In genomic region chr7:118153551-118154177, GRCh38 we compare ENCODE assay signal across 8 cellular contexts. TPM values are rescaled to one million over a fixed set of nuclear protein-coding genes. Genes with fewer than 3 reads are reported as not detected.
DNase-seq lines count a peak whose midpoint lies in the region; ATAC-seq, FAIRE-seq and TF ChIP-seq lines count a peak whose summit lies in the region.

No MANE protein-coding gene starts in this region.

- intact Hi-C loops in endothelial cell of umbilical vein (cut with micrococcal nuclease), result loop anchor here (1.0 kb wide), 1 partner anchor 403 kb away; no protein-coding TSS in a partner anchor

- no peak overlapping the region for H4K8ac ChIP-seq in neuronal stem cell (ENCODE audit: low read depth, low read length)

- H3K27me3 ChIP-seq in endothelial cell of umbilical vein (ENCODE audit: control insufficient read depth in 2 of 2, insufficient read depth in 2 of 2, low read length in 2 of 2) (peaks cover 0 to 6% of the 10 kb centered on the region in 2 experiments), neuronal stem cell (ENCODE audit: control insufficient read depth in 3 of 3, insufficient read depth in 3 of 3, low read depth in 1 of 3, low read length in 3 of 3) (peaks cover 0 to 3% (median 0%) of the 10 kb centered on the region in 3 experiments)

- no peaks in the 10 kb centered on the region for H3K79me1 ChIP-seq in neuronal stem cell (ENCODE audit: low read depth, low read length)

- no peaks in the 10 kb centered on the region for H3K4me1 ChIP-seq in endothelial cell of umbilical vein (ENCODE audit: control insufficient read depth, extremely low read depth, insufficient read depth, low read length)
- H3K4me1 ChIP-seq in neuronal stem cell (ENCODE audit: control insufficient read depth in 2 of 2, insufficient read depth in 1 of 2, low read depth in 1 of 2, low read length in 2 of 2), result peaks cover 3% of the 10 kb centered on the region in 2 donors

- H3K23ac ChIP-seq in neuronal stem cell (ENCODE audit: low read depth, low read length, poor library complexity), result no peak overlapping the region

- WGBS in neuronal stem cell (ENCODE audit: extremely low coverage in 2 of 2, insufficient read length in 2 of 2, insufficient replicate concordance in 1 of 2), 2 donors, result no CpG with 5 or more reads among the region's 4 CpGs

- TF ChIP-seq CTCF in endothelial cell of umbilical vein (IDR thresholded peaks at IDR 0.05; ENCODE audit: extremely low read depth in 1 of 2, insufficient read depth in 1 of 2, low read depth in 1 of 2, low read length in 2 of 2), result peak in 1 of 2 donors; percentile 40

- no peak overlapping the region for H2BK12ac ChIP-seq in neuronal stem cell (ENCODE audit: low read length)

- no peak overlapping the region for H3K4me3 ChIP-seq in endothelial cell of umbilical vein (replicated peaks in 1 of 3; ENCODE audit: insufficient read depth in 1 of 3, low read depth in 1 of 3, low read length in 3 of 3)
- H3K4me3 ChIP-seq in neuronal stem cell (ENCODE audit: low read length in 2 of 2), result no peak overlapping the region

- no peak overlapping the region for H3K4me2 ChIP-seq in endothelial cell of umbilical vein (ENCODE audit: insufficient read depth, low read length)
- H3K4me2 ChIP-seq in neuronal stem cell (ENCODE audit: insufficient read depth, low read length, poor library complexity, severe bottlenecking), result no peak overlapping the region

- ATAC-seq in HG03442 (IDR thresholded peaks at IDR 0.05; ENCODE audit: unreplicated experiment), result peak; percentile 53
- ATAC-seq in HG02884 (IDR thresholded peaks at IDR 0.05; ENCODE audit: unreplicated experiment), result no peak

- DNase-seq in stimulated activated CD4-positive, alpha-beta T cell treated with anti-CD3 and anti-CD28 coated beads, Interleukin-2, amount 100 ng/mL, for 48 hours, result peak; percentile 6 to 15
- DNase-seq in stimulated activated CD4-positive, alpha-beta T cell treated with anti-CD3 and anti-CD28 coated beads, Interleukin-4, amount 100 ng/mL, for 4 hours, result no peak
- DNase-seq in RPMI8226, result peak; percentile 42
- peak; percentile 57 for DNase-seq in endothelial cell of umbilical vein (ENCODE audit: low read depth, low spot score)
- peak; percentile 8 for DNase-seq in neuronal stem cell (ENCODE audit: low spot score)
- DNase-seq in GM19239 (ENCODE audit: insufficient read length, low spot score), result no peak

- H4K91ac ChIP-seq in neuronal stem cell (ENCODE audit: low read depth, low read length, poor library complexity), result no peak overlapping the region

- TF ChIP-seq POLR2A in endothelial cell of umbilical vein (IDR thresholded peaks at IDR 0.05; ENCODE audit: low read depth, low read length), result no peak

- dilution Hi-C loops in endothelial cell of umbilical vein (cut with MboI; ENCODE audit: extremely low pct_ligation_motif_present, low sequenced_read_pairs), result no loop called here

- no peaks in the 10 kb centered on the region for H3K9me3 ChIP-seq in endothelial cell of umbilical vein (replicated peaks; ENCODE audit: control insufficient read depth, insufficient read depth, low read length)
- H3K9me3 ChIP-seq in neuronal stem cell (replicated peaks in 1 of 2; ENCODE audit: control insufficient read depth in 2 of 2, insufficient read depth in 1 of 2, low read depth in 1 of 2, low read length in 2 of 2), result peaks cover 0 to 9% of the 10 kb centered on the region in 2 donors

- H3K9ac ChIP-seq in endothelial cell of umbilical vein (replicated peaks; ENCODE audit: extremely low read depth, insufficient read depth, low read length) (no peak overlapping the region), neuronal stem cell (ENCODE audit: low read depth, low read length, poor library complexity) (no peak overlapping the region)

- H3K4ac ChIP-seq in neuronal stem cell (ENCODE audit: low read length), result no peak overlapping the region

- CTCF ChIA-PET in endothelial cell of umbilical vein (lab: Charles Lee), result interaction anchor here (0.6 to 3.2 kb wide), 37 partner anchors 8 to 1223 kb away, joined by 3 to 32 read pairs (median 4); no protein-coding TSS in a partner anchor

- H4K20me1 ChIP-seq in endothelial cell of umbilical vein (replicated peaks; ENCODE audit: control insufficient read depth, extremely low read depth, insufficient read depth, low read length), result no peaks in the 10 kb centered on the region

- H3K9me1 ChIP-seq in endothelial cell of umbilical vein (replicated peaks; ENCODE audit: control insufficient read depth, extremely low read depth, insufficient read depth, low read length), result no peaks in the 10 kb centered on the region

- H2BK15ac ChIP-seq in neuronal stem cell (ENCODE audit: low read length), result no peak overlapping the region

- H3K27ac ChIP-seq in endothelial cell of umbilical vein (ENCODE audit: insufficient read depth, low read depth, low read length), result no peak overlapping the region
- H3K27ac ChIP-seq in neuronal stem cell (replicated peaks; ENCODE audit: low read length), result no peak overlapping the region

- POLR2A ChIA-PET in endothelial cell of umbilical vein (lab: Charles Lee), result no interaction called here

- BruUV-seq in endothelial cell of umbilical vein (replicated peaks; lab: Mats Ljungman, UMichigan), result no TSS peak

- H2BK120ac ChIP-seq in neuronal stem cell (ENCODE audit: low read depth, low read length), result no peak overlapping the region

- H2BK5ac ChIP-seq in neuronal stem cell (ENCODE audit: low read length), result no peak overlapping the region

- FAIRE-seq in endothelial cell of umbilical vein (lab: Jason Lieb, UNC) (no peak), GM19239 (lab: Jason Lieb, UNC) (no peak)

- H3K18ac ChIP-seq in neuronal stem cell (ENCODE audit: low read length), result no peak overlapping the region

- H2AK5ac ChIP-seq in neuronal stem cell (ENCODE audit: low read depth, low read length), result no peak overlapping the region

- no peaks in the 10 kb centered on the region for H3K79me2 ChIP-seq in endothelial cell of umbilical vein (ENCODE audit: control insufficient read depth, insufficient read depth, low read length)

- H2AFZ ChIP-seq in endothelial cell of umbilical vein (ENCODE audit: low read depth, low read length) (no peak overlapping the region), neuronal stem cell (ENCODE audit: low read length) (no peak overlapping the region)

- H3K36me3 ChIP-seq in endothelial cell of umbilical vein (ENCODE audit: control insufficient read depth in 2 of 2, extremely low read depth in 1 of 2, insufficient read depth in 2 of 2, low read length in 2 of 2), result no peaks in the 10 kb centered on the region
- no peaks in the 10 kb centered on the region for H3K36me3 ChIP-seq in neuronal stem cell (replicated peaks in 1 of 2; ENCODE audit: control insufficient read depth in 2 of 2, insufficient read depth in 2 of 2, low read length in 2 of 2)

- no peak overlapping the region for H3K14ac ChIP-seq in neuronal stem cell (ENCODE audit: low read length)

TF ChIP-seq in endothelial cell of umbilical vein, 7 proteins besides CTCF, POLR2A, EP300 and RAD21:
- TF ChIP-seq MYC (IDR thresholded peaks at IDR 0.05; ENCODE audit: low read depth, low read length) (no peak), MAX (IDR thresholded peaks at IDR 0.05; ENCODE audit: insufficient read depth, insufficient read length) (no peak), POLR2AphosphoS5 (IDR thresholded peaks at IDR 0.05; ENCODE audit: insufficient read depth, low read depth, low read length) (no peak), JUN (IDR thresholded peaks at IDR 0.05; ENCODE audit: borderline replicate concordance, insufficient read depth, insufficient read length, low read depth) (no peak), GATA2 (IDR thresholded peaks at IDR 0.05; ENCODE audit: insufficient read depth, insufficient read length, low read depth, low read length) (no peak), EZH2 (IDR thresholded peaks at IDR 0.05; ENCODE audit: borderline replicate concordance, low read depth, low read length, severe bottlenecking) (no peak), FOS (IDR thresholded peaks at IDR 0.05; ENCODE audit: borderline replicate concordance, insufficient read depth, low read length) (no peak)

RNA-seq across cellular contexts. Expression of gene LSM8, which starts 30.3 kb away (rescaled TPM):
- total RNA-seq in endothelial cell of umbilical vein, result 34.1 and 39.6 TPM in 2 replicates
- polyA plus RNA-seq in endothelial cell of umbilical vein, result 26.8 and 35.1 TPM in 2 replicates
- polyA plus RNA-seq in endothelial cell of umbilical vein (2011; cell fraction: cytosol; rRNA removed), result 98.6 and 107 TPM in 2 replicates
- 44.3 and 50.5 TPM in 2 replicates for polyA plus RNA-seq in endothelial cell of umbilical vein (2011; cell fraction: nucleus; rRNA removed)
- 35.6 and 46.6 TPM in 2 replicates for polyA plus RNA-seq in endothelial cell of umbilical vein (2012)
- 41.1 and 43.7 TPM in 2 replicates for polyA minus RNA-seq in endothelial cell of umbilical vein
- 17.4 TPM for polyA minus RNA-seq in endothelial cell of umbilical vein (2011; cell fraction: cytosol; rRNA and poly(A)+ RNA removed)
- 18.1 and 25.1 TPM in 2 replicates for polyA minus RNA-seq in endothelial cell of umbilical vein (2011; cell fraction: nucleus; rRNA and poly(A)+ RNA removed)
- 53.9 TPM for polyA plus RNA-seq in neuronal stem cell (2013, experiment 1 of 2)
- 57.6 TPM for polyA plus RNA-seq in neuronal stem cell (2013, experiment 2 of 2)

Comparison
In these comparisons a context has a peak if more than half of its experiments do, and no peak if none do; other contexts are left out.
1. DNase-seq: peak in stimulated activated CD4-positive, alpha-beta T cell treated with anti-CD3 and anti-CD28 coated beads, Interleukin-2, amount 100 ng/mL, for 48 hours (2 of 2), RPMI8226 (single experiment), endothelial cell of umbilical vein (single experiment) and neuronal stem cell (single experiment); none in stimulated activated CD4-positive, alpha-beta T cell treated with anti-CD3 and anti-CD28 coated beads, Interleukin-4, amount 100 ng/mL, for 4 hours (0 of 2) and GM19239 (single experiment).